ENCODE assay signal across 8 cellular contexts in genomic region chr3:49689046-49689886, GRCh38. TPM values are rescaled to one million over a fixed set of nuclear protein-coding genes. Genes with fewer than 3 reads are reported as not detected.
DNase-seq lines count a peak whose midpoint lies in the region; ATAC-seq and TF ChIP-seq lines count a peak whose summit lies in the region.

Gene MST1, minus strand, starts transcription at chr3:49689474. Its CDS starts 783 bp downstream, at chr3:49688691.
Gene RNF123, plus strand, starts transcription at chr3:49689557. Its CDS starts 1,609 bp downstream, at chr3:49691166.

- peaks cover 2% of the 10 kb centered on the region for H3K36me3 Mint-ChIP-seq in IgD-negative memory B cell
- peaks cover 0 to 6% (median 1%) of the 10 kb centered on the region in 3 donors for H3K36me3 Mint-ChIP-seq in naive thymus-derived CD8-positive, alpha-beta T cell

- intact Hi-C loops in esophagus squamous epithelium (cut with DNase I): no loop called here

- peak in 2 of 4 donors; percentile 22 to 42 for TF ChIP-seq POLR2A in esophagus squamous epithelium (IDR thresholded peaks at IDR 0.05)

- peak; percentile 64 for ATAC-seq in GM21381 (IDR thresholded peaks at IDR 0.05; ENCODE audit: unreplicated experiment)
- peak; percentile 77 to 79 for ATAC-seq in naive thymus-derived CD8-positive, alpha-beta T cell
- peak; percentile 71 for ATAC-seq in stimulated activated naive CD8-positive, alpha-beta T cell treated with anti-CD3 and anti-CD28 coated beads, Interleukin-15, Interleukin-2, amounts not matched to agents 100 U/mL and 50 U/mL, for 24 hours
- no peak for ATAC-seq in GM18861 (IDR thresholded peaks at IDR 0.05; ENCODE audit: unreplicated experiment)

- DNase-seq in BJ (ENCODE audit: low read depth): no peak
- DNase-seq in activated CD8-positive, alpha-beta memory T cell treated with anti-CD3 and anti-CD28 coated beads, Interleukin-2, amount 50 U/mL, for 48 hours: peak; percentile 98
- DNase-seq in esophagus squamous epithelium (lab: John Stamatoyannopoulos, UW): no peak
- peak; percentile 86 to 97 (median 94) for DNase-seq in naive thymus-derived CD8-positive, alpha-beta T cell
- DNase-seq in stimulated activated naive CD8-positive, alpha-beta T cell treated with anti-CD3 and anti-CD28 coated beads, Interleukin-15, Interleukin-2, amounts not matched to agents 100 U/mL and 50 U/mL, for 24 hours: peak; percentile 96

- H3K27me3 ChIP-seq in BJ (ENCODE audit: control insufficient read depth, insufficient read depth, low read length) (no peaks in the 10 kb centered on the region), esophagus squamous epithelium (peaks cover 0 to 17% (median 0%) of the 10 kb centered on the region in 4 donors)

- peaks cover 3% of the 10 kb centered on the region for H3K36me3 ChIP-seq in BJ (ENCODE audit: control insufficient read depth, insufficient read depth, low read length)
- peaks cover 0 to 8% (median 0%) of the 10 kb centered on the region in 3 donors for H3K36me3 ChIP-seq in esophagus squamous epithelium

- WGBS in esophagus squamous epithelium, 2 donors: no CpG with 5 or more reads among the region's 63 CpGs

- peaks cover 27 to 55% (median 29%) of the 10 kb centered on the region in 3 donors for H3K4me1 ChIP-seq in esophagus squamous epithelium

- TF ChIP-seq CTCF in BJ (IDR thresholded peaks at IDR 0.05; ENCODE audit: insufficient read depth, low read depth, low read length) (peak; percentile 56), esophagus squamous epithelium (IDR thresholded peaks at IDR 0.05) (peak in 3 of 6 experiments; percentile 24 to 49 (median 25))

- POLR2A ChIA-PET in BJ (lab: Charles Lee): no interaction called here
- POLR2A ChIA-PET in naive thymus-derived CD8-positive, alpha-beta T cell (lab: Charles Lee): interaction anchor here (0.6 to 1.5 kb wide), 6 partner anchors 10 to 620 kb away, joined by 3 to 5 read pairs (median 3); no protein-coding TSS in a partner anchor

- peak within 1 kb of the TSS; percentile 85 to 89 (median 88) for H3K27ac ChIP-seq in esophagus squamous epithelium

- H3K4me3 ChIP-seq in BJ (ENCODE audit: low read depth, low read length): peak within 1 kb of the TSS; percentile 90
- H3K4me3 ChIP-seq in esophagus squamous epithelium: peak within 1 kb of the TSS; percentile 93 to 100 (median 96)

- peak within 1 kb of the TSS; percentile 96 to 98 (median 97) for H3K27ac Mint-ChIP-seq in IgD-negative memory B cell
- peak within 1 kb of the TSS; percentile 93 to 99 (median 98) for H3K27ac Mint-ChIP-seq in naive thymus-derived CD8-positive, alpha-beta T cell

- peaks cover 8% of the 10 kb centered on the region for H3K27me3 Mint-ChIP-seq in IgD-negative memory B cell
- no peaks in the 10 kb centered on the region for H3K27me3 Mint-ChIP-seq in naive thymus-derived CD8-positive, alpha-beta T cell

- H3K9me3 ChIP-seq in esophagus squamous epithelium: no peaks in the 10 kb centered on the region

- H3K4me1 Mint-ChIP-seq in IgD-negative memory B cell: peaks cover 12 to 22% (median 17%) of the 10 kb centered on the region in 3 donors
- H3K4me1 Mint-ChIP-seq in naive thymus-derived CD8-positive, alpha-beta T cell: peaks cover 16 to 53% (median 47%) of the 10 kb centered on the region in 4 donors

- CTCF ChIA-PET in BJ (lab: Yijun Ruan, JAX): interaction anchor here (0.6 to 1.6 kb wide), 2 partner anchors 12 to 43 kb away, joined by 3 to 7 read pairs; no protein-coding TSS in a partner anchor

- H3K9me3 Mint-ChIP-seq in IgD-negative memory B cell: no peaks in the 10 kb centered on the region
- H3K9me3 Mint-ChIP-seq in naive thymus-derived CD8-positive, alpha-beta T cell: no peaks in the 10 kb centered on the region

- peak within 1 kb of the TSS; percentile 96 to 99 (median 98) for H3K4me3 Mint-ChIP-seq in IgD-negative memory B cell
- H3K4me3 Mint-ChIP-seq in naive thymus-derived CD8-positive, alpha-beta T cell: peak within 1 kb of the TSS; percentile 92 to 98 (median 96)

RNA-seq across cellular contexts. Expression of gene MST1, which starts in this region (rescaled TPM):
- polyA plus RNA-seq in BJ (2011; rRNA removed): 5.5 and 10.7 TPM in 2 replicates
- polyA minus RNA-seq in BJ (2011; rRNA and poly(A)+ RNA removed): 1.0 and 5.0 TPM in 2 replicates
- polyA plus RNA-seq in IgD-negative memory B cell: 1.3 TPM
- total RNA-seq in esophagus squamous epithelium: 10 to 100 TPM in 1 of 4 donors, 1 to 10 TPM in 3; 2.3 to 12.2 (median 2.7) TPM
- total RNA-seq in naive thymus-derived CD8-positive, alpha-beta T cell: 10 to 100 TPM; 13.3 to 13.7 TPM
- 1 to 10 TPM in 1 of 3 donors, under 1 TPM in 2; 0.29 to 1.1 (median 0.74) TPM for polyA plus RNA-seq in naive thymus-derived CD8-positive, alpha-beta T cell

RNA-seq across cellular contexts. Expression of gene RNF123, which starts in this region (rescaled TPM):
- polyA plus RNA-seq in BJ (2011; rRNA removed) (28.8 and 61.2 TPM in 2 replicates), IgD-negative memory B cell (19.7 TPM)
- polyA minus RNA-seq in BJ (2011; rRNA and poly(A)+ RNA removed): 32.6 and 50.6 TPM in 2 replicates
- 10 to 100 TPM; 14.7 to 21.8 (median 15.8) TPM for total RNA-seq in esophagus squamous epithelium
- 10 to 100 TPM; 66.4 to 70.0 TPM for total RNA-seq in naive thymus-derived CD8-positive, alpha-beta T cell
- 10 to 100 TPM in 2 of 3 donors, 1 to 10 TPM in 1; 8.8 to 20.4 (median 10.5) TPM for polyA plus RNA-seq in naive thymus-derived CD8-positive, alpha-beta T cell

Comparison
In these comparisons a context has a peak if more than half of its experiments do, and no peak if none do; other contexts are left out.
1. DNase-seq: peak in activated CD8-positive, alpha-beta memory T cell treated with anti-CD3 and anti-CD28 coated beads, Interleukin-2, amount 50 U/mL, for 48 hours (single experiment), naive thymus-derived CD8-positive, alpha-beta T cell (10 of 10) and stimulated activated naive CD8-positive, alpha-beta T cell treated with anti-CD3 and anti-CD28 coated beads, Interleukin-15, Interleukin-2, amounts not matched to agents 100 U/mL and 50 U/mL, for 24 hours (single experiment); none in BJ (single experiment) and esophagus squamous epithelium (single experiment).